8 cellular contexts compared by ENCODE assay signal in the genomic region with DNA sequence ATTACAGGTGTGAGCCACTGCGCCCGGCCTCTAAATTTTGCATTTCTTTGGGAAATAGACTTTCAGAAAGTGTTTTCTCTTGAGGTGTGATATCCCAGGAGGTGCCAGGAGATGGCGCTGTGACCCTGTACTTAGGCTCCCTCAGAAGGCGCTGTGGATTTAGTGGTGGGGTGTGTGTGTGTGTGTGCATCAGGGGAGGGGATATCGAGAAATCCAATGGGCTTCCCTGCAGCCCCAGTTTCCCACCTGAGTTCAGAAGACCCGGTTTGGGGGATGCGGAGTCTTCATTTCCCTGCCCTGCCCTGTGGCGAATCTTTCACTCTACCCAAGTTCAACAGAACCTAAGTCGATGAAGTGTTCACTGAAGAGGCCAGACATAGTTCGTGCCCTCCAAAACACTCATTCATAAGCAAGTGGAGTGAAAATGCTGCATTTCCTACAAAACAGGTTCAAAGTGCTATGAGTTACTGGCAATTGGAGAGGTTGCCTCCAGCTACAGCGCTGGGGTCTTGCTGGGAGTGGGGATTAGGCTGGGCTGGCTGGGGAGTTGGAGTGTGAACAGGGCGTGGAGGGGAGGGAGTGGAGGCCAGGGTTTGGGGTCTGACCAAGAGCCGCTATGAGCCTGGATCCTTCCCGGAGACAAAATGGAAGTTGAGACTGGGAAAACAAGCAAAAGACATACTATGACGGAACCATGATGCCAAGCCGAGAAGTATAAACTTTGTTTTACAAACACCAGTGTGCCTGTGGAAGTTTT. TPM values are rescaled to one million over a fixed set of nuclear protein-coding genes. Genes with fewer than 3 reads are reported as not detected.
DNase-seq lines count a peak whose midpoint lies in the region; ATAC-seq, FAIRE-seq and TF ChIP-seq lines count a peak whose summit lies in the region.

No MANE protein-coding gene starts in this region.

- DNase-seq in GM12892 (ENCODE audit: insufficient read length) (no peak), NCI-H2227 (lab: John Stamatoyannopoulos, UW; ENCODE audit: unreplicated experiment) (peak; percentile 90), choroid plexus epithelial cell (ENCODE audit: low read depth) (peak; percentile 80), lower lobe of right lung (peak; percentile 71)
- DNase-seq in activated CD4-positive, alpha-beta T cell treated with anti-CD3 and anti-CD28 coated beads for 24 hours (ENCODE audit: low read depth in 2 of 2) = peak; percentile 54 to 68
- DNase-seq in stimulated activated CD8-positive, alpha-beta memory T cell treated with anti-CD3 and anti-CD28 coated beads, Interleukin-15, amount 100 ng/mL, for 24 hours (ENCODE audit: low read depth) = peak; percentile 46

- peaks cover 69% of the 10 kb centered on the region for H3K27me3 ChIP-seq in lower lobe of right lung (ENCODE audit: low read depth)

- H3K4me3 ChIP-seq in choroid plexus epithelial cell (ENCODE audit: low read depth, low read length) (no peak overlapping the region), lower lobe of right lung (no peak overlapping the region)

- TF ChIP-seq CTCF in 22Rv1 (IDR thresholded peaks at IDR 0.05) = peak; percentile 87
- peak; percentile 87 for TF ChIP-seq CTCF in choroid plexus epithelial cell (conservative IDR thresholded peaks at IDR 0.05; ENCODE audit: low read depth, low read length)
- peak; percentile 65 for TF ChIP-seq CTCF in lower lobe of right lung (IDR thresholded peaks at IDR 0.05)

- no peak overlapping the region for H3K27ac ChIP-seq in 22Rv1
- no peak overlapping the region for H3K27ac ChIP-seq in lower lobe of right lung

- ATAC-seq in lower lobe of right lung = peak; percentile 69 to 73
- no peak for ATAC-seq in HG03159 (IDR thresholded peaks at IDR 0.05; ENCODE audit: unreplicated experiment)

- intact Hi-C loops in lower lobe of right lung (cut with DNase I) = no loop called here

- H3K4me1 ChIP-seq in lower lobe of right lung = no peaks in the 10 kb centered on the region

- no peaks in the 10 kb centered on the region for H3K36me3 ChIP-seq in lower lobe of right lung

- FAIRE-seq in GM12892 (lab: Jason Lieb, UNC) = peak; percentile 97

- no peaks in the 10 kb centered on the region for H3K9me3 ChIP-seq in lower lobe of right lung

- no peak for TF ChIP-seq POLR2A in GM12892 (IDR thresholded peaks at IDR 0.05; ENCODE audit: low read depth, low read length)

RNA-seq across cellular contexts. Expression of gene WNT6, which starts 6.5 kb away (rescaled TPM):
- not detected for polyA plus RNA-seq in GM12892 (2012; ENCODE audit: missing spikeins)
- total RNA-seq in lower lobe of right lung = 0.44 TPM

RNA-seq across cellular contexts. Expression of gene PRKAG3, which starts 21.5 kb away (rescaled TPM):
- not detected for polyA plus RNA-seq in GM12892 (2012; ENCODE audit: missing spikeins)
- not detected for total RNA-seq in lower lobe of right lung

RNA-seq across cellular contexts. Expression of gene WNT10A, which starts 27.6 kb away (rescaled TPM):
- 34.9 TPM for polyA plus RNA-seq in GM12892 (2012; ENCODE audit: missing spikeins)
- total RNA-seq in lower lobe of right lung = 0.35 TPM
